ENCODE assay signal across 13 cellular contexts in genomic region chr1:209434066-209434465, GRCh38.
A peak's percentile ranks its signal among the peaks of the same experiment; 100 is the strongest.
DNase-seq lines count a peak whose midpoint lies in the region; ATAC-seq and TF ChIP-seq lines count a peak whose summit lies in the region.
"Had no signal": no experiment of that assay in that cellular context is flagged by ENCODE, and none has a peak within 500 bp of the region (broad histone marks: within the 10 kb centered on the region; RNA-seq: fewer than 3 reads in every experiment).

No MANE protein-coding gene starts in this region.

- H3K9me3 Mint-ChIP-seq in neural crest cell = no peaks in the 10 kb centered on the region
- H3K9me3 Mint-ChIP-seq in activated CD4-positive, alpha-beta T cell treated with anti-CD3 and anti-CD28 coated beads, Interleukin-2, amount 10 ng/mL, durations not matched to agents 24 days and 14 days = no peaks in the 10 kb centered on the region

- H3K27ac Mint-ChIP-seq in neural crest cell (ENCODE audit: unreplicated experiment) = peak overlapping the region; percentile 35
- no peak overlapping the region for H3K27ac Mint-ChIP-seq in activated CD4-positive, alpha-beta T cell treated with anti-CD3 and anti-CD28 coated beads, Interleukin-2, amount 10 ng/mL, durations not matched to agents 24 days and 14 days
- H3K27ac Mint-ChIP-seq: activated CD4-positive, alpha-beta T cell treated with anti-CD3 and anti-CD28 coated beads for 36 hours had no signal

- H3K27me3 Mint-ChIP-seq in neural crest cell (ENCODE audit: low read depth) = peaks cover 5% of the 10 kb centered on the region
- H3K27me3 Mint-ChIP-seq in activated CD4-positive, alpha-beta T cell treated with anti-CD3 and anti-CD28 coated beads, Interleukin-2, amount 10 ng/mL, durations not matched to agents 24 days and 14 days = peaks cover 16% of the 10 kb centered on the region

- H3K4me1 Mint-ChIP-seq in neural crest cell = peaks cover 40% of the 10 kb centered on the region
- H3K4me1 Mint-ChIP-seq in activated CD4-positive, alpha-beta T cell treated with anti-CD3 and anti-CD28 coated beads, Interleukin-2, amount 10 ng/mL, durations not matched to agents 24 days and 14 days = no peaks in the 10 kb centered on the region
- H3K4me1 Mint-ChIP-seq: activated CD4-positive, alpha-beta T cell treated with anti-CD3 and anti-CD28 coated beads for 36 hours had no signal

- no peaks in the 10 kb centered on the region for H3K9me3 ChIP-seq in NT2/D1 (ENCODE audit: insufficient read depth, low read length)
- H3K9me3 ChIP-seq: heart right ventricle, transverse colon had no signal

- H3K27me3 ChIP-seq in NT2/D1 (ENCODE audit: insufficient read depth, insufficient read length) = no peaks in the 10 kb centered on the region
- H3K27me3 ChIP-seq: transverse colon had no signal

- ATAC-seq in GM21447 (IDR thresholded peaks at IDR 0.05; ENCODE audit: unreplicated experiment) = no peak
- ATAC-seq: activated CD4-positive, alpha-beta T cell treated with anti-CD3 and anti-CD28 coated beads for 36 hours; heart right ventricle; sciatic nerve had no signal

- H3K4me3 Mint-ChIP-seq in neural crest cell = no peak overlapping the region
- no peak overlapping the region for H3K4me3 Mint-ChIP-seq in activated CD4-positive, alpha-beta T cell treated with anti-CD3 and anti-CD28 coated beads, Interleukin-2, amount 10 ng/mL, durations not matched to agents 24 days and 14 days
- H3K4me3 Mint-ChIP-seq: activated CD4-positive, alpha-beta T cell treated with anti-CD3 and anti-CD28 coated beads for 36 hours had no signal

- peaks cover 23% of the 10 kb centered on the region for H3K4me1 ChIP-seq in NT2/D1 (ENCODE audit: insufficient read depth, insufficient read length)
- H3K4me1 ChIP-seq: heart right ventricle, transverse colon had no signal

- H3K4me3 ChIP-seq in NT2/D1 (ENCODE audit: insufficient read length, low read depth) = no peak overlapping the region
- H3K4me3 ChIP-seq: heart right ventricle, transverse colon had no signal

- TF ChIP-seq CTCF in neural crest cell (conservative IDR thresholded peaks at IDR 0.05) = no peak

- intact Hi-C loops in activated CD4-positive, alpha-beta T cell treated with anti-CD3 and anti-CD28 coated beads, Interleukin-2, amount 10 ng/mL, durations not matched to agents 24 days and 14 days (cut with micrococcal nuclease) = no loop called here

- peak; percentile 18 for DNase-seq in Daoy (ENCODE audit: low read depth)
- no peak for DNase-seq in NT2/D1 (ENCODE audit: low read depth, low spot score)
- peak; percentile 66 for DNase-seq in epithelial cell of prostate (ENCODE audit: low read depth, low spot score)
- no peak for DNase-seq in neural crest cell (ENCODE audit: low read depth, low spot score)
- DNase-seq in activated CD4-positive, alpha-beta T cell treated with anti-CD3 and anti-CD28 coated beads, Interleukin-2, amount 10 ng/mL, durations not matched to agents 24 days and 14 days = no peak
- DNase-seq in activated CD4-positive, CD25-positive, alpha-beta regulatory T cell (lab: John Stamatoyannopoulos, UW) = no peak
- no peak for DNase-seq in UCSD-AML1 (lab: John Stamatoyannopoulos, UW; ENCODE audit: unreplicated experiment)
- DNase-seq: activated CD4-positive, alpha-beta T cell treated with anti-CD3 and anti-CD28 coated beads for 36 hours; heart right ventricle; NCI-H524; transverse colon had no signal

- peak overlapping the region; percentile 100 for H3K27ac ChIP-seq in epithelial cell of prostate
- H3K27ac ChIP-seq: heart right ventricle, transverse colon had no signal

- peak overlapping the region; percentile 26 for H3K9ac ChIP-seq in NT2/D1 (ENCODE audit: insufficient read length, low read depth)

- no peaks in the 10 kb centered on the region for H3K36me3 Mint-ChIP-seq in neural crest cell (ENCODE audit: low read depth)
- H3K36me3 Mint-ChIP-seq in activated CD4-positive, alpha-beta T cell treated with anti-CD3 and anti-CD28 coated beads, Interleukin-2, amount 10 ng/mL, durations not matched to agents 24 days and 14 days (ENCODE audit: low read depth) = no peaks in the 10 kb centered on the region

- no peaks in the 10 kb centered on the region for H3K36me3 ChIP-seq in NT2/D1 (ENCODE audit: insufficient read depth, insufficient read length, low read length)
- H3K36me3 ChIP-seq: heart right ventricle, transverse colon had no signal

Comparison
In these comparisons a context has a peak if more than half of its experiments do, and no peak if none do; other contexts are left out.
1. DNase-seq: peak in Daoy (single experiment) and epithelial cell of prostate (single experiment); none in NT2/D1 (single experiment), neural crest cell (single experiment), activated CD4-positive, alpha-beta T cell treated with anti-CD3 and anti-CD28 coated beads, Interleukin-2, amount 10 ng/mL, durations not matched to agents 24 days and 14 days (single experiment), activated CD4-positive, CD25-positive, alpha-beta regulatory T cell (0 of 4) and UCSD-AML1 (single experiment).